In the genomic region with DNA sequence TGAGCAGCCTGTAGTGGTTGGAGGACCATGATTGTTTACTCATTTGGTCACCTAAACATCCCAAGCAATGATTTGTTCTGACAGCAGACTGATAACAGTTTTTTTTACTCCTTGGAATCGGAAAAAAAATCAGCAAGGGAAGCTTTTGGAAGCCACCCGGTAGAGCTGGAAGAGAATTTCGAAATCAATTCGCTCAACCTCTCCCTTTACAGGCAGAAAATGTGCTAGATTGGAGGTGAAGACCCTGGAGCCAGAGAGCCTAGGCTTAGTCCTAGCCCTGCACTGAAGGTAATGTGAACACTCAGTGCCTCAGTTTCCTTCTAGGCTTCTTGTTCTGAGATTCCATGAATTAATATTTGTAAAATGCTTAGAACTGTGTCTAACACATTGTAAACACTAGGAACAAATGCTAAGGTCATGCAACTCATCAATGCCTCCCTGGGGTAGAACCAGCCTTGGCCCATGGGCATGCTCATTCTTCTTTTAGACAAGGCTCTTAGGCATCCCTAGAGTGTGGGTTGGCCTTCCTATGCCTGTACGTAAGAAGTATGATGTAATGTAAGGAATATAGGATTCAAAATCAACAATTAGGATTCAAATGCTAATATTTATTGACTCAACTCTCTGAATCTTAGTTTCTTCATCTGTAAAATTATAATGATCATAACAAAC, we compare ENCODE assay signal across 19 cellular contexts. TPM values are rescaled to one million over a fixed set of nuclear protein-coding genes. Genes with fewer than 3 reads are reported as not detected.
DNase-seq lines count a peak whose midpoint lies in the region; TF ChIP-seq lines count a peak whose summit lies in the region.
"Had no signal": no experiment of that assay in that cellular context is flagged by ENCODE, and none has a peak within 500 bp of the region (broad histone marks: within the 10 kb centered on the region; RNA-seq: fewer than 3 reads in every experiment).

No MANE protein-coding gene starts in this region.

- H3K4me1 ChIP-seq in ES-I3 (ENCODE audit: insufficient read depth, low read length): peaks cover 5% of the 10 kb centered on the region; the same call in 1 of the 2 replicates

- no peaks in the 10 kb centered on the region for H3K36me3 Mint-ChIP-seq in activated CD4-positive, alpha-beta T cell treated with anti-CD3 and anti-CD28 coated beads, Interleukin-2, amount 10 ng/mL, durations not matched to agents 7 days and 5 days (ENCODE audit: low read depth)

- H3K27me3 Mint-ChIP-seq in activated CD4-positive, alpha-beta T cell treated with anti-CD3 and anti-CD28 coated beads, Interleukin-2, amount 10 ng/mL, durations not matched to agents 7 days and 5 days: peaks cover 2% of the 10 kb centered on the region

- H3K4me3 ChIP-seq in fibroblast of villous mesenchyme (ENCODE audit: low read depth, low read length) (peak overlapping the region; percentile 54), H7 (ENCODE audit: insufficient read depth, low read depth, low read length) (no peak overlapping the region; the same call in 1 of the 2 replicates)
- H3K4me3 ChIP-seq: BLaER1 treated with 17β-estradiol and CSF1 and Interleukin-3, amounts not matched to agents 10 nM and 100 nM had no signal

- H3K9me3 Mint-ChIP-seq in activated CD4-positive, alpha-beta T cell treated with anti-CD3 and anti-CD28 coated beads, Interleukin-2, amount 10 ng/mL, durations not matched to agents 7 days and 5 days: no peaks in the 10 kb centered on the region

- CTCF ChIA-PET in activated CD4-positive, alpha-beta T cell treated with anti-CD3 and anti-CD28 coated beads, Interleukin-2, amount 10 ng/mL, durations not matched to agents 7 days and 5 days (lab: Charles Lee): no interaction called here

- TF ChIP-seq CTCF in fibroblast of villous mesenchyme (IDR thresholded peaks at IDR 0.05; ENCODE audit: insufficient read depth, low read depth, low read length): no peak

- no peak overlapping the region for H3K27ac Mint-ChIP-seq in activated CD4-positive, alpha-beta T cell treated with anti-CD3 and anti-CD28 coated beads, Interleukin-2, amount 10 ng/mL, durations not matched to agents 7 days and 5 days

- H3K36me3 ChIP-seq in ES-I3 (ENCODE audit: insufficient read depth, low read length): no peaks in the 10 kb centered on the region
- no peaks in the 10 kb centered on the region for H3K36me3 ChIP-seq in H7 (replicated peaks; ENCODE audit: control insufficient read depth, insufficient read depth, low read length)
- H3K36me3 ChIP-seq: BLaER1 treated with 17β-estradiol and CSF1 and Interleukin-3, amounts not matched to agents 10 nM and 100 nM had no signal

- peak; percentile 73 for DNase-seq in DMS53 (lab: John Stamatoyannopoulos, UW)
- no peak for DNase-seq in DMS53 treated with DMSO at 0.1 percent for 48 hours (lab: John Stamatoyannopoulos, UW; ENCODE audit: unreplicated experiment)
- peak; percentile 52 for DNase-seq in NCI-H526 treated with DMSO at 0.1 percent for 48 hours (lab: John Stamatoyannopoulos, UW)
- peak; percentile 18 for DNase-seq in fibroblast of villous mesenchyme (ENCODE audit: low read depth)
- no peak for DNase-seq in NCI-H82 (lab: John Stamatoyannopoulos, UW)
- no peak for DNase-seq in activated CD4-positive, alpha-beta T cell treated with anti-CD3 and anti-CD28 coated beads, Interleukin-2, amount 10 ng/mL, durations not matched to agents 7 days and 5 days
- no peak for DNase-seq in H7
- DNase-seq: 8988T, DMS79 treated with DMSO at 0.1 percent for 48 hours, GF-D8, GOT3, IMR-90, MV-4-11, NCI-H1436 treated with DMSO at 0.1 percent for 48 hours, NCI-H2107, NCI-H510A, OCI-M1 had no signal

- no peaks in the 10 kb centered on the region for H3K9me3 ChIP-seq in ES-I3 (ENCODE audit: control insufficient read depth, insufficient read depth, low read length)
- H3K9me3 ChIP-seq: BLaER1 treated with 17β-estradiol and CSF1 and Interleukin-3, amounts not matched to agents 10 nM and 100 nM had no signal

- no peaks in the 10 kb centered on the region for H3K4me1 Mint-ChIP-seq in activated CD4-positive, alpha-beta T cell treated with anti-CD3 and anti-CD28 coated beads, Interleukin-2, amount 10 ng/mL, durations not matched to agents 7 days and 5 days

- no peaks in the 10 kb centered on the region for H3K27me3 ChIP-seq in H7 (ENCODE audit: control insufficient read depth, insufficient read depth, low read length)
- H3K27me3 ChIP-seq: BLaER1 treated with 17β-estradiol and CSF1 and Interleukin-3, amounts not matched to agents 10 nM and 100 nM had no signal

- H3K9ac ChIP-seq in ES-I3 (ENCODE audit: low read depth, low read length): peak overlapping the region; percentile 72; the same call in 1 of the 2 replicates
- H3K9ac ChIP-seq: BLaER1 treated with 17β-estradiol and CSF1 and Interleukin-3, amounts not matched to agents 10 nM and 100 nM had no signal

- H3K4me3 Mint-ChIP-seq in activated CD4-positive, alpha-beta T cell treated with anti-CD3 and anti-CD28 coated beads, Interleukin-2, amount 10 ng/mL, durations not matched to agents 7 days and 5 days: no peak overlapping the region

- POLR2A ChIA-PET in activated CD4-positive, alpha-beta T cell treated with anti-CD3 and anti-CD28 coated beads, Interleukin-2, amount 10 ng/mL, durations not matched to agents 7 days and 5 days (lab: Charles Lee): no interaction called here

RNA-seq across cellular contexts. Expression of a gene that starts 52.7 kb away (rescaled TPM):
- total RNA-seq in fibroblast of villous mesenchyme: 23.8 and 48.8 TPM in 2 replicates
- under 1 TPM; 0.21 to 0.22 TPM for total RNA-seq in activated CD4-positive, alpha-beta T cell treated with anti-CD3 and anti-CD28 coated beads, Interleukin-2, amount 10 ng/mL, durations not matched to agents 7 days and 5 days
- total RNA-seq in H7 (2014; rRNA removed; shearing (Covaris generic)): 14.6 and 25.4 TPM in 2 replicates

Comparison
In these comparisons a context has a peak if more than half of its experiments do, and no peak if none do; other contexts are left out.
1. DNase-seq: peak in DMS53 (single experiment), NCI-H526 treated with DMSO at 0.1 percent for 48 hours (single experiment) and fibroblast of villous mesenchyme (single experiment); none in DMS53 treated with DMSO at 0.1 percent for 48 hours (single experiment), NCI-H82 (single experiment), activated CD4-positive, alpha-beta T cell treated with anti-CD3 and anti-CD28 coated beads, Interleukin-2, amount 10 ng/mL, durations not matched to agents 7 days and 5 days (single experiment) and H7 (single experiment).
2. RNA of a gene that starts 52.7 kb away (total RNA-seq): 23.8 to 48.8 TPM in fibroblast of villous mesenchyme and 14.6 to 25.4 TPM in H7; 0.21 to 0.22 TPM in activated CD4-positive, alpha-beta T cell treated with anti-CD3 and anti-CD28 coated beads, Interleukin-2, amount 10 ng/mL, durations not matched to agents 7 days and 5 days; every median in the first group is over 10 times any median in the second.